ENCODE assay signal across 32 cellular contexts in genomic region chr4:92791876-92792490, GRCh38.
DNase-seq lines count a peak whose midpoint lies in the region; ATAC-seq, FAIRE-seq and TF ChIP-seq lines count a peak whose summit lies in the region.
"Had no signal": no experiment of that assay in that cellular context is flagged by ENCODE, and none has a peak within 500 bp of the region (broad histone marks: within the 10 kb centered on the region; RNA-seq: fewer than 3 reads in every experiment).

No MANE protein-coding gene starts in this region.

- H3K27ac ChIP-seq in epithelial cell of prostate (no peak overlapping the region), aorta (ENCODE audit: low read depth in 1 of 2, low read length in 2 of 2) (no peak overlapping the region)
- H3K27ac ChIP-seq: BLaER1 treated with 17β-estradiol and CSF1 and Interleukin-3, amounts not matched to agents 10 nM and 100 nM; breast epithelium; gastrocnemius medialis; HL-60; ovary; SJCRH30 had no signal

- no peaks in the 10 kb centered on the region for H3K9me3 ChIP-seq in aorta (ENCODE audit: control insufficient read depth, low read length)
- H3K9me3 ChIP-seq: gastrocnemius medialis, ovary, SJCRH30 had no signal

- no peaks in the 10 kb centered on the region for H3K9me3 Mint-ChIP-seq in nephron
- H3K9me3 Mint-ChIP-seq: activated T-helper 1 cell treated with anti-CD3 and anti-CD28 coated beads, Interleukin-12 subunit alpha, Interleukin-12 subunit beta, Interleukin-2, Interleukin-4 antibody, amounts not matched to agents 30 ng/mL and 10 ng/mL and 1 ng/mL, durations not matched to agents 14 hours and 24 hours and 36 hours; GM23338 had no signal

- H3K4me1 ChIP-seq in aorta (ENCODE audit: control insufficient read depth in 1 of 2, insufficient read depth in 2 of 2, low read length in 2 of 2) = no peaks in the 10 kb centered on the region
- H3K4me1 ChIP-seq: BLaER1 treated with 17β-estradiol and CSF1 and Interleukin-3, amounts not matched to agents 10 nM and 100 nM; breast epithelium; gastrocnemius medialis; SJCRH30 had no signal

- no peak overlapping the region for H3K4me3 Mint-ChIP-seq in nephron
- H3K4me3 Mint-ChIP-seq: activated naive CD4-positive, alpha-beta T cell treated with anti-CD3 and anti-CD28 coated beads for 36 hours; activated T-helper 1 cell treated with anti-CD3 and anti-CD28 coated beads, Interleukin-12 subunit alpha, Interleukin-12 subunit beta, Interleukin-2, Interleukin-4 antibody, amounts not matched to agents 30 ng/mL and 10 ng/mL and 1 ng/mL, durations not matched to agents 14 hours and 24 hours and 36 hours; GM23338; naive thymus-derived CD8-positive, alpha-beta T cell; stimulated activated memory B cell treated with anti-CD40 and anti-IgM and Interleukin-4, amounts not matched to agents 10 μg/mL and 1 μg/mL and 100 μg/mL, for 72 hours had no signal

- no peaks in the 10 kb centered on the region for H3K36me3 ChIP-seq in aorta (ENCODE audit: control insufficient read depth in 1 of 2, insufficient read depth in 2 of 2, low read length in 1 of 2)
- H3K36me3 ChIP-seq: BLaER1 treated with 17β-estradiol and CSF1 and Interleukin-3, amounts not matched to agents 10 nM and 100 nM; breast epithelium; gastrocnemius medialis; ovary; SJCRH30 had no signal

- H3K27me3 Mint-ChIP-seq in nephron (ENCODE audit: low read depth) = no peaks in the 10 kb centered on the region
- H3K27me3 Mint-ChIP-seq: naive thymus-derived CD8-positive, alpha-beta T cell; stimulated activated memory B cell treated with anti-CD40 and anti-IgM and Interleukin-4, amounts not matched to agents 10 μg/mL and 1 μg/mL and 100 μg/mL, for 72 hours had no signal

- WGBS in aorta, 2 donors = 39 to 46% methylated on average over 4 of the region's 4 CpGs

- in situ Hi-C loops in Caki2 (cut with HindIII; ENCODE audit: low pct_unique_long_range_greater_than_20kb, low sequenced_read_pairs) = no loop called here

- DNase-seq in Caki2 (ENCODE audit: low read depth) (peak; percentile 43), NCI-H1092 treated with DMSO at 0.1 percent for 48 hours (lab: John Stamatoyannopoulos, UW) (peak; percentile 13), epithelial cell of prostate (ENCODE audit: low read depth, low spot score) (peak; percentile 20), COLO668 (lab: John Stamatoyannopoulos, UW; ENCODE audit: unreplicated experiment) (no peak), aorta (no peak), GM12891 (ENCODE audit: insufficient read length, low spot score) (no peak)
- DNase-seq: activated CD4-positive, alpha-beta T cell treated with anti-CD3 and anti-CD28 coated beads, Interleukin-2, amount 50 U/mL, for 4 hours; activated naive CD4-positive, alpha-beta T cell treated with anti-CD3 and anti-CD28 coated beads for 36 hours; amniotic stem cell; effector memory CD4-positive, alpha-beta T cell; gastrocnemius medialis; hippocampal formation; Kasumi-1; midbrain; naive thymus-derived CD8-positive, alpha-beta T cell; NCI-H1694; ovary; right cardiac atrium; SJCRH30; stimulated activated CD4-positive, alpha-beta T cell treated with anti-CD3 and anti-CD28 coated beads, Interleukin-12 subunit alpha, Interleukin-12 subunit beta, amount 100 ng/mL, for 4 hours; stimulated activated CD4-positive, alpha-beta T cell treated with anti-CD3 and anti-CD28 coated beads, Interleukin-4, amount 100 ng/mL, for 4 hours had no signal

- no peaks in the 10 kb centered on the region for H3K27me3 ChIP-seq in aorta (ENCODE audit: control insufficient read depth in 1 of 2, insufficient read depth in 2 of 2, low read length in 1 of 2)
- H3K27me3 ChIP-seq: BLaER1 treated with 17β-estradiol and CSF1 and Interleukin-3, amounts not matched to agents 10 nM and 100 nM; breast epithelium; gastrocnemius medialis; ovary; SJCRH30 had no signal

- intact Hi-C loops in aorta (cut with DNase I) = no loop called here

- peak overlapping the region; percentile 10 to 31 (median 26) for H3K27ac Mint-ChIP-seq in nephron
- H3K27ac Mint-ChIP-seq: activated naive CD4-positive, alpha-beta T cell treated with anti-CD3 and anti-CD28 coated beads for 36 hours; activated T-helper 1 cell treated with anti-CD3 and anti-CD28 coated beads, Interleukin-12 subunit alpha, Interleukin-12 subunit beta, Interleukin-2, Interleukin-4 antibody, amounts not matched to agents 30 ng/mL and 10 ng/mL and 1 ng/mL, durations not matched to agents 14 hours and 24 hours and 36 hours; GM23338; naive thymus-derived CD8-positive, alpha-beta T cell; stimulated activated memory B cell treated with anti-CD40 and anti-IgM and Interleukin-4, amounts not matched to agents 10 μg/mL and 1 μg/mL and 100 μg/mL, for 72 hours had no signal

- ATAC-seq in aorta (ENCODE audit: low FRiP score) (no peak), GM21381 (IDR thresholded peaks at IDR 0.05; ENCODE audit: unreplicated experiment) (no peak)
- ATAC-seq: gastrocnemius medialis; GM23338; HepG2; naive thymus-derived CD8-positive, alpha-beta T cell; right cardiac atrium; stimulated activated memory B cell treated with anti-CD40 and anti-IgM and Interleukin-4, amounts not matched to agents 10 μg/mL and 1 μg/mL and 100 μg/mL, for 72 hours had no signal

- H3K4me3 ChIP-seq in aorta (ENCODE audit: low read length in 2 of 2) = no peak overlapping the region
- H3K4me3 ChIP-seq: BLaER1 treated with 17β-estradiol and CSF1 and Interleukin-3, amounts not matched to agents 10 nM and 100 nM; breast epithelium; gastrocnemius medialis; GM23338; ovary; SJCRH30 had no signal

- no peak for TF ChIP-seq POLR2A in GM12891 (IDR thresholded peaks at IDR 0.05; ENCODE audit: low read depth, low read length)

- peaks cover 6% of the 10 kb centered on the region for H3K4me1 Mint-ChIP-seq in nephron
- H3K4me1 Mint-ChIP-seq: GM23338; naive thymus-derived CD8-positive, alpha-beta T cell; stimulated activated memory B cell treated with anti-CD40 and anti-IgM and Interleukin-4, amounts not matched to agents 10 μg/mL and 1 μg/mL and 100 μg/mL, for 72 hours had no signal

- TF ChIP-seq CTCF in nephron (IDR thresholded peaks at IDR 0.05; ENCODE audit: unreplicated experiment in 3 of 3) = no peak

- H3K36me3 Mint-ChIP-seq in nephron (ENCODE audit: low read depth) = no peaks in the 10 kb centered on the region
- H3K36me3 Mint-ChIP-seq: naive thymus-derived CD8-positive, alpha-beta T cell; stimulated activated memory B cell treated with anti-CD40 and anti-IgM and Interleukin-4, amounts not matched to agents 10 μg/mL and 1 μg/mL and 100 μg/mL, for 72 hours had no signal

- FAIRE-seq in GM12891 (lab: Jason Lieb, UNC) = no peak
- FAIRE-seq: colon, GM12892, HepG2 had no signal

TF ChIP-seq in GM12891, 5 proteins besides CTCF, POLR2A, EP300 and RAD21:
- no peak for TF ChIP-seq TAF1 (IDR thresholded peaks at IDR 0.05; ENCODE audit: low read depth, low read length)
- no peak for TF ChIP-seq SPI1 (IDR thresholded peaks at IDR 0.05; ENCODE audit: low read depth, low read length)
- no peak for TF ChIP-seq POU2F2 (IDR thresholded peaks at IDR 0.05; ENCODE audit: low read depth, low read length)
- no peak for TF ChIP-seq POLR2AphosphoS5 (IDR thresholded peaks at IDR 0.05; ENCODE audit: low read depth, low read length)
- no peak for TF ChIP-seq PAX5 (IDR thresholded peaks at IDR 0.05; ENCODE audit: insufficient read depth, low read length, severe bottlenecking)

Comparison
In these comparisons a context has a peak if more than half of its experiments do, and no peak if none do; other contexts are left out.
1. DNase-seq: peak in Caki2 (single experiment), NCI-H1092 treated with DMSO at 0.1 percent for 48 hours (single experiment) and epithelial cell of prostate (single experiment); none in COLO668 (single experiment), aorta (0 of 2) and GM12891 (single experiment).